Comparison of ENCODE assay signal across 11 cellular contexts in genomic region chr12:27555928-27556778, GRCh38. TPM values are rescaled to one million over a fixed set of nuclear protein-coding genes. Genes with fewer than 3 reads are reported as not detected.
A peak's percentile ranks its signal among the peaks of the same experiment; 100 is the strongest.
DNase-seq lines count a peak whose midpoint lies in the region; ATAC-seq and TF ChIP-seq lines count a peak whose summit lies in the region.
"Had no signal": no experiment of that assay in that cellular context is flagged by ENCODE, and none has a peak within 500 bp of the region (broad histone marks: within the 10 kb centered on the region; RNA-seq: fewer than 3 reads in every experiment).

No MANE protein-coding gene starts in this region.

- DNase-seq in SK-MEL-5 (ENCODE audit: low read depth, low spot score): peak; percentile 52
- DNase-seq in fibroblast of villous mesenchyme (ENCODE audit: low read depth): peak; percentile 64
- DNase-seq in Peyer's patch: no peak
- no peak for DNase-seq in activated CD8-positive, alpha-beta memory T cell treated with anti-CD3 and anti-CD28 coated beads, Interleukin-2, amount 50 U/mL, for 48 hours
- DNase-seq in retina: no peak
- no peak for DNase-seq in activated naive CD4-positive, alpha-beta T cell treated with Interleukin-2 at 50 U/mL for 16 hours
- DNase-seq: islet precursor cell, NCI-H1105 treated with DMSO at 0.1 percent for 48 hours had no signal

- H3K4me3 ChIP-seq in fibroblast of villous mesenchyme (ENCODE audit: low read depth, low read length): no peak overlapping the region
- H3K4me3 ChIP-seq in skeletal muscle tissue (ENCODE audit: low read length in 3 of 3): peak overlapping the region in 1 of 3 donors; percentile 25
- no peak overlapping the region for H3K4me3 ChIP-seq in Peyer's patch
- H3K4me3 ChIP-seq: HAP-1 had no signal

- TF ChIP-seq POLR2A in Peyer's patch (IDR thresholded peaks at IDR 0.05): no peak

- ATAC-seq in GM19351 (IDR thresholded peaks at IDR 0.05; ENCODE audit: unreplicated experiment): peak; percentile 76

- H3K36me3 ChIP-seq in skeletal muscle tissue (ENCODE audit: control insufficient read depth in 3 of 3, insufficient read depth in 3 of 3, low read length in 3 of 3): no peaks in the 10 kb centered on the region
- no peaks in the 10 kb centered on the region for H3K36me3 ChIP-seq in Peyer's patch
- H3K36me3 ChIP-seq: HAP-1 had no signal

- H3K9ac ChIP-seq in skeletal muscle tissue (ENCODE audit: low read depth in 1 of 3, low read length in 3 of 3): peak overlapping the region in 2 of 3 donors; percentile 26 to 28

- no peaks in the 10 kb centered on the region for H3K27me3 ChIP-seq in skeletal muscle tissue (ENCODE audit: control insufficient read depth in 3 of 3, insufficient read depth in 3 of 3, low read length in 3 of 3)
- H3K27me3 ChIP-seq in Peyer's patch: no peaks in the 10 kb centered on the region

- H3K9me3 ChIP-seq in skeletal muscle tissue (ENCODE audit: control insufficient read depth in 3 of 3, low read length in 3 of 3) (no peaks in the 10 kb centered on the region), Peyer's patch (no peaks in the 10 kb centered on the region)
- H3K9me3 ChIP-seq: HAP-1 had no signal

- peak overlapping the region; percentile 26 for H3K27ac ChIP-seq in skeletal muscle tissue (ENCODE audit: low read depth, low read length)
- peak overlapping the region in 2 of 4 donors; percentile 26 to 34 for H3K27ac ChIP-seq in Peyer's patch

- H3K4me1 ChIP-seq in skeletal muscle tissue (ENCODE audit: control insufficient read depth in 3 of 3, insufficient read depth in 3 of 3, low read length in 3 of 3) (peaks cover 32 to 56% (median 36%) of the 10 kb centered on the region in 3 donors), Peyer's patch (peaks cover 0 to 4% (median 0%) of the 10 kb centered on the region in 4 donors)

- in situ Hi-C loops in SK-MEL-5 (cut with HindIII; ENCODE audit: low pct_unique_long_range_greater_than_20kb, low sequenced_read_pairs): no loop called here

- TF ChIP-seq CTCF in fibroblast of villous mesenchyme (IDR thresholded peaks at IDR 0.05; ENCODE audit: insufficient read depth, low read depth, low read length) (no peak), Peyer's patch (IDR thresholded peaks at IDR 0.05) (no peak)

RNA-seq across cellular contexts. Expression of gene PPFIBP1, which starts 32.1 kb away (rescaled TPM):
- total RNA-seq in SK-MEL-5 (2014; rRNA removed; shearing (Covaris generic)): 53.7 and 55.8 TPM in 2 replicates
- polyA plus RNA-seq in SK-MEL-5 (2015; cell fraction: cytosol; rRNA removed): 51.2 and 79.8 TPM in 2 replicates
- polyA plus RNA-seq in SK-MEL-5 (2015; cell fraction: nucleus; rRNA removed): 42.3 and 51.3 TPM in 2 replicates
- total RNA-seq in fibroblast of villous mesenchyme (69.1 and 71.2 TPM in 2 replicates), skeletal muscle tissue (49.1 TPM), Peyer's patch (100 to 1,000 TPM in 1 of 4 donors, 10 to 100 TPM in 3; 37.5 to 171 (median 48.1) TPM)

Comparison
In these comparisons a context has a peak if more than half of its experiments do, and no peak if none do; other contexts are left out.
1. DNase-seq: peak in SK-MEL-5 (single experiment) and fibroblast of villous mesenchyme (single experiment); none in Peyer's patch (0 of 3), activated CD8-positive, alpha-beta memory T cell treated with anti-CD3 and anti-CD28 coated beads, Interleukin-2, amount 50 U/mL, for 48 hours (single experiment), retina (single experiment) and activated naive CD4-positive, alpha-beta T cell treated with Interleukin-2 at 50 U/mL for 16 hours (single experiment).